ENCODE assay signal across 28 cellular contexts in genomic region chr12:31970199-31970598, GRCh38. TPM values are rescaled to one million over a fixed set of nuclear protein-coding genes. Genes with fewer than 3 reads are reported as not detected.
DNase-seq lines count a peak whose midpoint lies in the region; ATAC-seq and TF ChIP-seq lines count a peak whose summit lies in the region.
"Had no signal": no experiment of that assay in that cellular context is flagged by ENCODE, and none has a peak within 500 bp of the region (broad histone marks: within the 10 kb centered on the region; RNA-seq: fewer than 3 reads in every experiment).

No MANE protein-coding gene starts in this region.

- peaks cover 3% of the 10 kb centered on the region for H3K9me3 Mint-ChIP-seq in activated naive CD8-positive, alpha-beta T cell (ENCODE audit: low read depth)
- peaks cover 0 to 4% (median 0%) of the 10 kb centered on the region in 6 donors for H3K9me3 Mint-ChIP-seq in immature natural killer cell
- no peaks in the 10 kb centered on the region for H3K9me3 Mint-ChIP-seq in stimulated activated effector memory CD8-positive, alpha-beta T cell treated with anti-CD3 and anti-CD28 coated beads, Interleukin-12 subunit alpha, Interleukin-12 subunit beta, amount 100 ng/mL, for 72 hours

- in situ Hi-C loops in mammary epithelial cell (cut with MboI; ENCODE audit: low sequenced_read_pairs in 2 of 2): loop anchor here in 1 of 2 donors (25.0 kb wide), 1 partner anchor 308 kb away; the partner anchor contains the start of gene ETFBKMT

- ATAC-seq in stimulated activated effector memory CD8-positive, alpha-beta T cell treated with anti-CD3 and anti-CD28 coated beads, Interleukin-12 subunit alpha, Interleukin-12 subunit beta, amount 100 ng/mL, for 72 hours: no peak
- ATAC-seq in HG03095 (IDR thresholded peaks at IDR 0.05; ENCODE audit: unreplicated experiment): no peak
- no peak for ATAC-seq in left ventricle myocardium superior

- H3K36me3 Mint-ChIP-seq in activated naive CD8-positive, alpha-beta T cell: peaks cover 47% of the 10 kb centered on the region
- H3K36me3 Mint-ChIP-seq in immature natural killer cell: peaks cover 41 to 57% (median 49%) of the 10 kb centered on the region in 3 donors
- peaks cover 78% of the 10 kb centered on the region for H3K36me3 Mint-ChIP-seq in stimulated activated effector memory CD8-positive, alpha-beta T cell treated with anti-CD3 and anti-CD28 coated beads, Interleukin-12 subunit alpha, Interleukin-12 subunit beta, amount 100 ng/mL, for 72 hours

- intact Hi-C loops in mammary epithelial cell (cut with micrococcal nuclease) (no loop called here), breast epithelium (cut with DNase I; ENCODE audit: low total_unique reads) (no loop called here), left ventricle myocardium superior (cut with micrococcal nuclease) (no loop called here)

- no peaks in the 10 kb centered on the region for H3K9me3 ChIP-seq in mammary epithelial cell (replicated peaks; ENCODE audit: insufficient read depth, low read length)
- peaks cover 5 to 19% of the 10 kb centered on the region in 2 donors for H3K9me3 ChIP-seq in breast epithelium

- H3K79me2 ChIP-seq in mammary epithelial cell (ENCODE audit: insufficient read depth, low read length): peaks cover 68% of the 10 kb centered on the region

- dilution Hi-C loops in mammary epithelial cell (cut with HindIII; ENCODE audit: low sequenced_read_pairs): no loop called here

- BruUV-seq in mammary epithelial cell (replicated peaks; lab: Mats Ljungman, UMichigan): no TSS peak

- H3K27ac Mint-ChIP-seq in activated naive CD8-positive, alpha-beta T cell: peak overlapping the region; percentile 89
- peak overlapping the region; percentile 32 to 88 (median 80) for H3K27ac Mint-ChIP-seq in immature natural killer cell
- peak overlapping the region; percentile 86 for H3K27ac Mint-ChIP-seq in stimulated activated effector memory CD8-positive, alpha-beta T cell treated with anti-CD3 and anti-CD28 coated beads, Interleukin-12 subunit alpha, Interleukin-12 subunit beta, amount 100 ng/mL, for 72 hours
- H3K27ac Mint-ChIP-seq: activated CD4-positive, alpha-beta T cell treated with anti-CD3 and anti-CD28 coated beads, Interleukin-2, amount 10 ng/mL, durations not matched to agents 24 days and 14 days; T-helper 1 cell treated with Interleukin-12 subunit alpha and Interleukin-12 subunit beta and Interleukin-4 antibody, amounts not matched to agents 30 μg/mL and 1 μg/mL, for 36 hours had no signal

- no peak for TF ChIP-seq CTCF in mammary epithelial cell (conservative IDR thresholded peaks at IDR 0.05 in 1 of 2, IDR thresholded peaks at IDR 0.05 in 1 of 2; ENCODE audit: extremely low read depth in 1 of 2, insufficient read depth in 1 of 2, low read depth in 1 of 2, low read length in 2 of 2)
- TF ChIP-seq CTCF in breast epithelium (IDR thresholded peaks at IDR 0.05): no peak

- H3K27ac ChIP-seq in mammary epithelial cell (ENCODE audit: insufficient read depth, low read depth, low read length): no peak overlapping the region
- H3K27ac ChIP-seq in breast epithelium: no peak overlapping the region
- H3K27ac ChIP-seq: C4-2B, cardiac muscle cell, epithelial cell of prostate, parathyroid adenoma, sigmoid colon, tibial nerve had no signal

- CTCF ChIA-PET in mammary epithelial cell (lab: Charles Lee; ENCODE audit: low non-redundant PET): no interaction called here

- no peak overlapping the region for H3K4me2 ChIP-seq in mammary epithelial cell (ENCODE audit: insufficient read depth, low read depth, low read length)

- H3K27me3 ChIP-seq in mammary epithelial cell (ENCODE audit: insufficient read depth, low read length): no peaks in the 10 kb centered on the region
- no peaks in the 10 kb centered on the region for H3K27me3 ChIP-seq in breast epithelium
- H3K27me3 ChIP-seq: cardiac muscle cell, sigmoid colon, stomach, tibial nerve had no signal

- no peak overlapping the region for H3K4me3 ChIP-seq in mammary epithelial cell (replicated peaks in 1 of 3; ENCODE audit: insufficient read depth in 1 of 3, low read depth in 2 of 3, low read length in 3 of 3)
- H3K4me3 ChIP-seq in breast epithelium: no peak overlapping the region
- H3K4me3 ChIP-seq: cardiac muscle cell, sigmoid colon, stomach, tibial nerve had no signal

- H3K4me3 Mint-ChIP-seq in activated naive CD8-positive, alpha-beta T cell: no peak overlapping the region
- peak overlapping the region in 4 of 5 donors; percentile 28 to 68 (median 38) for H3K4me3 Mint-ChIP-seq in immature natural killer cell
- no peak overlapping the region for H3K4me3 Mint-ChIP-seq in stimulated activated effector memory CD8-positive, alpha-beta T cell treated with anti-CD3 and anti-CD28 coated beads, Interleukin-12 subunit alpha, Interleukin-12 subunit beta, amount 100 ng/mL, for 72 hours
- H3K4me3 Mint-ChIP-seq: activated CD4-positive, alpha-beta T cell treated with anti-CD3 and anti-CD28 coated beads, Interleukin-2, amount 10 ng/mL, durations not matched to agents 24 days and 14 days; T-helper 1 cell treated with Interleukin-12 subunit alpha and Interleukin-12 subunit beta and Interleukin-4 antibody, amounts not matched to agents 30 μg/mL and 1 μg/mL, for 36 hours had no signal

- no peak overlapping the region for H3K9ac ChIP-seq in mammary epithelial cell (ENCODE audit: insufficient read depth, low read length)
- H3K9ac ChIP-seq: parathyroid adenoma had no signal

- no peak for TF ChIP-seq POLR2A in breast epithelium (IDR thresholded peaks at IDR 0.05)

- H3K36me3 ChIP-seq in mammary epithelial cell (ENCODE audit: insufficient read depth, low read length) (peaks cover 8% of the 10 kb centered on the region), breast epithelium (no peaks in the 10 kb centered on the region)

- no peaks in the 10 kb centered on the region for H4K20me1 ChIP-seq in mammary epithelial cell (ENCODE audit: insufficient read depth, low read length)

- H2AFZ ChIP-seq in mammary epithelial cell (ENCODE audit: low read depth, low read length): no peak overlapping the region
- H2AFZ ChIP-seq: parathyroid adenoma had no signal

- no peaks in the 10 kb centered on the region for H3K4me1 ChIP-seq in mammary epithelial cell (ENCODE audit: insufficient read depth, low read length)
- no peaks in the 10 kb centered on the region for H3K4me1 ChIP-seq in breast epithelium

- no peaks in the 10 kb centered on the region for H3K27me3 Mint-ChIP-seq in activated naive CD8-positive, alpha-beta T cell
- peaks cover 0 to 3% (median 0%) of the 10 kb centered on the region in 3 donors for H3K27me3 Mint-ChIP-seq in immature natural killer cell (ENCODE audit: low read depth in 3 of 3)
- H3K27me3 Mint-ChIP-seq: activated CD4-positive, alpha-beta T cell treated with anti-CD3 and anti-CD28 coated beads, Interleukin-2, amount 10 ng/mL, durations not matched to agents 24 days and 14 days; naive B cell had no signal

- DNase-seq in mammary epithelial cell (peak; percentile 5), breast epithelium (ENCODE audit: low spot score in 2 of 2) (no peak), immature natural killer cell (no peak), left ventricle myocardium superior (no peak)
- no peak for DNase-seq in stimulated activated effector memory CD8-positive, alpha-beta T cell treated with anti-CD3 and anti-CD28 coated beads, Interleukin-12 subunit alpha, Interleukin-12 subunit beta, amount 100 ng/mL, for 72 hours (ENCODE audit: low spot score in 2 of 2)
- no peak for DNase-seq in activated CD4-positive, alpha-beta T cell treated with anti-CD3 and anti-CD28 coated beads for 1 hour
- DNase-seq: activated CD4-positive, alpha-beta T cell treated with anti-CD3 and anti-CD28 coated beads, Interleukin-2, amount 10 ng/mL, durations not matched to agents 24 days and 14 days; activated CD8-positive, alpha-beta memory T cell treated with anti-CD3 and anti-CD28 coated beads, Interleukin-2, amount 50 U/mL, for 4 hours; activated effector memory CD4-positive, alpha-beta T cell treated with Interleukin-2 at 50 U/mL for 16 hours; amniotic stem cell; dermis blood vessel endothelial cell; GDM1; naive B cell; NCI-H1105 treated with DMSO at 0.1 percent for 48 hours; NCI-H2029 treated with DMSO at 0.1 percent for 48 hours; NCI-H2227 treated with DMSO at 0.1 percent for 48 hours; NCI-H748 treated with DMSO at 0.1 percent for 48 hours; RPMI8226; sigmoid colon; stomach had no signal

- H3K4me1 Mint-ChIP-seq in activated naive CD8-positive, alpha-beta T cell (ENCODE audit: low read depth): peaks cover 64% of the 10 kb centered on the region
- H3K4me1 Mint-ChIP-seq in immature natural killer cell: peaks cover 86 to 97% of the 10 kb centered on the region in 2 donors
- H3K4me1 Mint-ChIP-seq in stimulated activated effector memory CD8-positive, alpha-beta T cell treated with anti-CD3 and anti-CD28 coated beads, Interleukin-12 subunit alpha, Interleukin-12 subunit beta, amount 100 ng/mL, for 72 hours: peaks cover 54% of the 10 kb centered on the region

RNA-seq across cellular contexts. Expression of gene RESF1, which starts 11.0 kb away (rescaled TPM):
- 10 to 100 TPM; 21.0 to 21.3 TPM for total RNA-seq in mammary epithelial cell
- 10.9 TPM for polyA plus RNA-seq in mammary epithelial cell
- polyA minus RNA-seq in mammary epithelial cell: 13.7 TPM
- 100 to 1,000 TPM in 1 of 3 donors, 10 to 100 TPM in 2; 75.0 to 123 (median 99.6) TPM for total RNA-seq in breast epithelium
- polyA plus RNA-seq in immature natural killer cell: 100 to 1,000 TPM in 1 of 3 donors, 10 to 100 TPM in 2; 42.0 to 225 (median 59.6) TPM
- 24.8 TPM for total RNA-seq in left ventricle myocardium superior

Comparison
In these comparisons a context has a peak if more than half of its experiments do, and no peak if none do; other contexts are left out.
1. H3K4me3 Mint-ChIP-seq: peak in immature natural killer cell (4 of 5); none in activated naive CD8-positive, alpha-beta T cell (single experiment) and stimulated activated effector memory CD8-positive, alpha-beta T cell treated with anti-CD3 and anti-CD28 coated beads, Interleukin-12 subunit alpha, Interleukin-12 subunit beta, amount 100 ng/mL, for 72 hours (single experiment).
2. Peak in every context shown above with its lines, with median percentiles within 50 percentile points of each other: H3K27ac Mint-ChIP-seq.